16 cellular contexts compared by ENCODE assay signal in genomic region chr17:80109713-80110446, GRCh38. TPM values are rescaled to one million over a fixed set of nuclear protein-coding genes. Genes with fewer than 3 reads are reported as not detected.
DNase-seq lines count a peak whose midpoint lies in the region; ATAC-seq and TF ChIP-seq lines count a peak whose summit lies in the region.
"Had no signal": no experiment of that assay in that cellular context is flagged by ENCODE, and none has a peak within 500 bp of the region (broad histone marks: within the 10 kb centered on the region; RNA-seq: fewer than 3 reads in every experiment).

No MANE protein-coding gene starts in this region.

- H3K27me3 ChIP-seq in Karpas-422 (ENCODE audit: low read length): no peaks in the 10 kb centered on the region

- H3K4me3 ChIP-seq in Karpas-422 (ENCODE audit: low read length) (no peak overlapping the region), lower leg skin (ENCODE audit: low read depth, poor library complexity, severe bottlenecking) (no peak overlapping the region)
- H3K4me3 ChIP-seq: left ventricle myocardium inferior had no signal

- TF ChIP-seq POLR2A in lower leg skin (IDR thresholded peaks at IDR 0.05): no peak

- no peaks in the 10 kb centered on the region for H3K4me1 ChIP-seq in Karpas-422 (ENCODE audit: low read length)
- H3K4me1 ChIP-seq: left ventricle myocardium inferior had no signal

- H3K9me3 ChIP-seq in Karpas-422 (ENCODE audit: low read length): no peaks in the 10 kb centered on the region

- no peaks in the 10 kb centered on the region for H3K9me2 ChIP-seq in Karpas-422 (replicated peaks; ENCODE audit: insufficient read depth, low read length)

- DNase-seq in DMS153 (lab: John Stamatoyannopoulos, UW) (peak; percentile 75), Karpas-422 (peak; percentile 24), SHP77 treated with DMSO at 0.1 percent for 48 hours (lab: John Stamatoyannopoulos, UW) (peak; percentile 14), lower leg skin (ENCODE audit: low spot score in 2 of 2) (peak; percentile 50 to 89), T-helper 2 cell (no peak), NCI-H1092 (lab: John Stamatoyannopoulos, UW) (no peak), T-helper 9 cell (no peak)
- DNase-seq: activated CD4-positive, alpha-beta T cell treated with anti-CD3 and anti-CD28 coated beads for 36 hours; activated T-cell treated with anti-CD3 and anti-CD28 coated beads, Interleukin-2, amount 50 U/mL, for 4 hours; effector memory CD8-positive, alpha-beta T cell; Kasumi-1; left ventricle myocardium inferior; NCI-H2081 had no signal

- H3K9ac ChIP-seq in Karpas-422 (ENCODE audit: low read length): no peak overlapping the region

- no peak for ATAC-seq in GM18861 (IDR thresholded peaks at IDR 0.05; ENCODE audit: unreplicated experiment)
- ATAC-seq: activated CD4-positive, alpha-beta T cell treated with anti-CD3 and anti-CD28 coated beads for 36 hours; activated T-cell treated with anti-CD3 and anti-CD28 coated beads, Interleukin-2, amount 50 U/mL, for 4 hours; effector memory CD8-positive, alpha-beta T cell had no signal

- intact Hi-C loops in lower leg skin (cut with DNase I; ENCODE audit: low total_unique reads): no loop called here

- H3K36me3 ChIP-seq in Karpas-422 (ENCODE audit: insufficient read depth, low read length): no peaks in the 10 kb centered on the region

- H3K79me2 ChIP-seq in Karpas-422 (ENCODE audit: low read length): no peaks in the 10 kb centered on the region

- no peak overlapping the region for H2AFZ ChIP-seq in Karpas-422 (ENCODE audit: low read length)

- H3K27ac ChIP-seq in Karpas-422 (ENCODE audit: low read length): no peak overlapping the region
- H3K27ac ChIP-seq: left ventricle myocardium inferior had no signal

- H4K20me1 ChIP-seq in Karpas-422 (ENCODE audit: insufficient read depth, low read depth, low read length): no peaks in the 10 kb centered on the region

- no peak overlapping the region for H3K4me2 ChIP-seq in Karpas-422 (ENCODE audit: low read depth, low read length, poor library complexity, severe bottlenecking)

- TF ChIP-seq CTCF in lower leg skin (IDR thresholded peaks at IDR 0.05): no peak

- 69 to 73% methylated on average over 29 to 30 of the region's 30 CpGs for WGBS in lower leg skin, 2 donors

RNA-seq across cellular contexts. Expression of gene GAA, which starts 8.5 kb away (rescaled TPM):
- total RNA-seq in Karpas-422 (2014; rRNA removed; shearing (Covaris generic); ENCODE audit: low replicate concordance): 4.3 and 6.2 TPM in 2 replicates
- total RNA-seq in lower leg skin: 10 to 100 TPM; 48.1 to 71.7 (median 67.8) TPM

RNA-seq across cellular contexts. Expression of gene EIF4A3, which starts 37.0 kb away (rescaled TPM):
- 90.7 and 93.8 TPM in 2 replicates for total RNA-seq in Karpas-422 (2014; rRNA removed; shearing (Covaris generic); ENCODE audit: low replicate concordance)
- 10 to 100 TPM; 70.3 to 87.2 (median 75.3) TPM for total RNA-seq in lower leg skin

RNA-seq across cellular contexts. Expression of gene CARD14, which starts 60.0 kb away (rescaled TPM):
- 0.07 TPM in 1 of 2 replicates, not detected in the other for total RNA-seq in Karpas-422 (2014; rRNA removed; shearing (Covaris generic); ENCODE audit: low replicate concordance)
- 10 to 100 TPM; 52.3 to 73.2 (median 57.5) TPM for total RNA-seq in lower leg skin
- total RNA-seq: activated CD4-positive, alpha-beta T cell treated with anti-CD3 and anti-CD28 coated beads for 36 hours; activated T-cell treated with anti-CD3 and anti-CD28 coated beads, Interleukin-2, amount 50 U/mL, for 4 hours; cardiac septum; T-helper 2 cell treated with Interferon-gamma antibody and Interleukin-4, amounts not matched to agents 100 ng/mL and 5 ng/mL, for 36 hours had no signal

Comparison
In these comparisons a context has a peak if more than half of its experiments do, and no peak if none do; other contexts are left out.
1. DNase-seq: peak in DMS153 (single experiment), Karpas-422 (single experiment), SHP77 treated with DMSO at 0.1 percent for 48 hours (single experiment) and lower leg skin (2 of 2); none in T-helper 2 cell (0 of 5), NCI-H1092 (single experiment) and T-helper 9 cell (single experiment).
2. RNA of gene CARD14, which starts 60.0 kb away (total RNA-seq): 52.3 to 73.2 TPM in lower leg skin; 0.07 TPM in Karpas-422; every median in the first group is over 10 times any median in the second.